ENCODE assay signal across 8 cellular contexts in genomic region chr19:4640247-4641000, GRCh38. TPM values are rescaled to one million over a fixed set of nuclear protein-coding genes. Genes with fewer than 3 reads are reported as not detected.
DNase-seq lines count a peak whose midpoint lies in the region; TF ChIP-seq lines count a peak whose summit lies in the region.

No MANE protein-coding gene starts in this region.

- peaks cover 25% of the 10 kb centered on the region for H3K79me2 ChIP-seq in OCI-LY3 (ENCODE audit: low read length)

- peak overlapping the region; percentile 96 for H3K4me3 ChIP-seq in GM12864 (ENCODE audit: low read depth, low read length)
- H3K4me3 ChIP-seq in OCI-LY3 (ENCODE audit: low read length), result peak overlapping the region; percentile 97
- H3K4me3 ChIP-seq in esophagus squamous epithelium, result peak overlapping the region; percentile 63 to 89 (median 66)

- intact Hi-C loops in esophagus squamous epithelium (cut with DNase I), result no loop called here

- H3K36me3 ChIP-seq in OCI-LY3 (replicated peaks; ENCODE audit: low read depth, low read length), result peaks cover 6% of the 10 kb centered on the region
- H3K36me3 ChIP-seq in esophagus squamous epithelium, result no peaks in the 10 kb centered on the region

- H3K27me3 ChIP-seq in OCI-LY3 (ENCODE audit: low read depth, low read length), result no peaks in the 10 kb centered on the region
- peaks cover 0 to 7% (median 0%) of the 10 kb centered on the region in 4 donors for H3K27me3 ChIP-seq in esophagus squamous epithelium

- no peak for TF ChIP-seq POLR2A in esophagus squamous epithelium (IDR thresholded peaks at IDR 0.05)

- H3K4me2 ChIP-seq in OCI-LY3 (ENCODE audit: low read length), result peak overlapping the region; percentile 96

- no peak overlapping the region for H3K27ac Mint-ChIP-seq in progenitor cell of endocrine pancreas

- H3K4me1 Mint-ChIP-seq in progenitor cell of endocrine pancreas (ENCODE audit: low read depth), result peaks cover 3% of the 10 kb centered on the region

- WGBS in esophagus squamous epithelium, 2 donors, result 51 to 70% methylated on average over 4 to 7 of the region's 17 CpGs

- no peaks in the 10 kb centered on the region for H4K20me1 ChIP-seq in OCI-LY3 (ENCODE audit: insufficient read depth, low read length)

- H3K9ac ChIP-seq in OCI-LY3 (ENCODE audit: low read length), result peak overlapping the region; percentile 96

- H3K4me1 ChIP-seq in OCI-LY3 (ENCODE audit: low read length) (peaks cover 30% of the 10 kb centered on the region), esophagus squamous epithelium (peaks cover 27 to 50% (median 35%) of the 10 kb centered on the region in 3 donors)

- H3K9me3 Mint-ChIP-seq in progenitor cell of endocrine pancreas (ENCODE audit: low read depth), result no peaks in the 10 kb centered on the region

- no peak for DNase-seq in GM12864 (ENCODE audit: low read depth)
- no peak for DNase-seq in esophagus squamous epithelium (lab: John Stamatoyannopoulos, UW)
- no peak for DNase-seq in progenitor cell of endocrine pancreas (ENCODE audit: low spot score, unreplicated experiment)
- no peak for DNase-seq in GM03348 (ENCODE audit: low spot score)
- DNase-seq in iPS-NIHi11 (ENCODE audit: low spot score), result no peak
- no peak for DNase-seq in SIG-M5 treated with dmso at 0.1 percent for 504 hours (lab: John Stamatoyannopoulos, UW; ENCODE audit: unreplicated experiment)
- DNase-seq in activated CD4-positive, CD25-positive, alpha-beta regulatory T cell (lab: John Stamatoyannopoulos, UW), result no peak

- H3K27me3 Mint-ChIP-seq in progenitor cell of endocrine pancreas, result peaks cover 10% of the 10 kb centered on the region

- peak overlapping the region; percentile 74 for H3K4me3 Mint-ChIP-seq in progenitor cell of endocrine pancreas (ENCODE audit: low read depth)

- TF ChIP-seq CTCF in GM12864 (IDR thresholded peaks at IDR 0.05; ENCODE audit: low read depth, low read length, missing control alignments) (no peak), OCI-LY3 (IDR thresholded peaks at IDR 0.05; ENCODE audit: low read depth, low read length) (no peak), esophagus squamous epithelium (IDR thresholded peaks at IDR 0.05) (no peak), progenitor cell of endocrine pancreas (IDR thresholded peaks at IDR 0.05; ENCODE audit: unreplicated experiment) (no peak)

- H2AFZ ChIP-seq in OCI-LY3 (ENCODE audit: low read depth, low read length), result no peak overlapping the region

- H3K36me3 Mint-ChIP-seq in progenitor cell of endocrine pancreas (ENCODE audit: insufficient read depth), result no peaks in the 10 kb centered on the region

- H3K27ac ChIP-seq in OCI-LY3 (ENCODE audit: low read length) (peak overlapping the region; percentile 61), esophagus squamous epithelium (peak overlapping the region in 3 of 4 donors; percentile 71 to 84 (median 79))

- no peaks in the 10 kb centered on the region for H3K9me3 ChIP-seq in OCI-LY3 (ENCODE audit: insufficient read depth, low read length)
- no peaks in the 10 kb centered on the region for H3K9me3 ChIP-seq in esophagus squamous epithelium

RNA-seq across cellular contexts. Expression of gene TNFAIP8L1, which starts 1.1 kb away (rescaled TPM):
- total RNA-seq in esophagus squamous epithelium, result 1 to 10 TPM; 3.6 to 6.2 (median 4.4) TPM
- 7.3 and 8.5 TPM in 2 replicates for total RNA-seq in progenitor cell of endocrine pancreas

RNA-seq across cellular contexts. Expression of gene MYDGF, which starts 29.7 kb away (rescaled TPM):
- total RNA-seq in esophagus squamous epithelium (10 to 100 TPM; 33.2 to 52.5 (median 41.5) TPM), progenitor cell of endocrine pancreas (42.5 and 45.9 TPM in 2 replicates)
